Comparison of ENCODE assay signal across 8 cellular contexts in genomic region chr20:45880988-45881788, GRCh38. TPM values are rescaled to one million over a fixed set of nuclear protein-coding genes. Genes with fewer than 3 reads are reported as not detected.
DNase-seq lines count a peak whose midpoint lies in the region; ATAC-seq and TF ChIP-seq lines count a peak whose summit lies in the region.

ZSWIM1 (plus strand) TSS chr20:45881227; CDS start chr20:45882593, 1,366 bp downstream.

- peak within 1 kb of the TSS; percentile 82 for H3K27ac ChIP-seq in thymus (ENCODE audit: low read depth)

- no peaks in the 10 kb centered on the region for H3K27me3 ChIP-seq in thymus (ENCODE audit: control insufficient read depth, insufficient read depth)

- peaks cover 21% of the 10 kb centered on the region for H3K36me3 Mint-ChIP-seq in activated naive CD8-positive, alpha-beta T cell treated with anti-CD3 and anti-CD28 coated beads, Interleukin-2, amount 10 ng/mL, durations not matched to agents 7 days and 5 days
- peaks cover 16% of the 10 kb centered on the region for H3K36me3 Mint-ChIP-seq in osteocyte (ENCODE audit: unreplicated experiment)

- peaks cover 1% of the 10 kb centered on the region for H3K9me3 ChIP-seq in thymus (ENCODE audit: control insufficient read depth)

- POLR2A ChIA-PET in activated naive CD8-positive, alpha-beta T cell treated with anti-CD3 and anti-CD28 coated beads, Interleukin-2, amount 10 ng/mL, durations not matched to agents 7 days and 5 days (lab: Charles Lee): interaction anchor here (0.6 to 2.6 kb wide), 12 partner anchors 9 to 90 kb away, joined by 3 to 30 read pairs (median 5); partner anchors contain the start of genes ACOT8, CTSA, DNTTIP1 and NEURL2

- under 1% methylated on average over 23 of the region's 23 CpGs for WGBS in thymus

- intact Hi-C loops in Right ventricle myocardium inferior (cut with DNase I): loop anchor here (2.0 kb wide), 1 partner anchor 46 kb away; no protein-coding TSS in a partner anchor

- DNase-seq in GM12864 (ENCODE audit: low read depth) (peak; percentile 99), NCI-H1105 treated with DMSO at 0.1 percent for 48 hours (lab: John Stamatoyannopoulos, UW) (peak; percentile 98), SKM-1 treated with dmso at 0.1 percent for 144 hours (lab: John Stamatoyannopoulos, UW; ENCODE audit: unreplicated experiment) (peak; percentile 96), Right ventricle myocardium inferior (ENCODE audit: missing footprints) (peak; percentile 99), osteocyte (ENCODE audit: extremely low spot score, unreplicated experiment) (peak; percentile 99)
- DNase-seq in activated naive CD8-positive, alpha-beta T cell treated with anti-CD3 and anti-CD28 coated beads, Interleukin-2, amount 10 ng/mL, durations not matched to agents 7 days and 5 days: peak; percentile 97

- peak within 1 kb of the TSS; percentile 85 for H3K27ac Mint-ChIP-seq in activated naive CD8-positive, alpha-beta T cell treated with anti-CD3 and anti-CD28 coated beads, Interleukin-2, amount 10 ng/mL, durations not matched to agents 7 days and 5 days
- peak within 1 kb of the TSS; percentile 93 for H3K27ac Mint-ChIP-seq in osteocyte (ENCODE audit: unreplicated experiment)

- no peak for TF ChIP-seq CTCF in GM12864 (IDR thresholded peaks at IDR 0.05; ENCODE audit: low read depth, low read length, missing control alignments)
- no peak for TF ChIP-seq CTCF in osteocyte (IDR thresholded peaks at IDR 0.05)

- H3K4me1 Mint-ChIP-seq in activated naive CD8-positive, alpha-beta T cell treated with anti-CD3 and anti-CD28 coated beads, Interleukin-2, amount 10 ng/mL, durations not matched to agents 7 days and 5 days: peaks cover 40% of the 10 kb centered on the region
- peaks cover 24% of the 10 kb centered on the region for H3K4me1 Mint-ChIP-seq in osteocyte (ENCODE audit: unreplicated experiment)

- no peaks in the 10 kb centered on the region for H3K4me1 ChIP-seq in thymus (ENCODE audit: control insufficient read depth, insufficient read depth, low read length)

- ATAC-seq in HG02678 (IDR thresholded peaks at IDR 0.05; ENCODE audit: unreplicated experiment) (peak; percentile 97), Right ventricle myocardium inferior (peak; percentile 96)
- ATAC-seq in activated naive CD8-positive, alpha-beta T cell treated with anti-CD3 and anti-CD28 coated beads, Interleukin-2, amount 10 ng/mL, durations not matched to agents 7 days and 5 days (ENCODE audit: low read depth): peak; percentile 99

- H3K4me3 ChIP-seq in GM12864 (ENCODE audit: low read depth, low read length): peak within 1 kb of the TSS; percentile 88
- H3K4me3 ChIP-seq in thymus (ENCODE audit: low read length): peak within 1 kb of the TSS; percentile 84

- H3K36me3 ChIP-seq in thymus (ENCODE audit: control insufficient read depth, insufficient read depth): peaks cover 48% of the 10 kb centered on the region

- H3K9me3 Mint-ChIP-seq in activated naive CD8-positive, alpha-beta T cell treated with anti-CD3 and anti-CD28 coated beads, Interleukin-2, amount 10 ng/mL, durations not matched to agents 7 days and 5 days: no peaks in the 10 kb centered on the region
- H3K9me3 Mint-ChIP-seq in osteocyte (ENCODE audit: unreplicated experiment): no peaks in the 10 kb centered on the region

- peak within 1 kb of the TSS; percentile 87 for H3K4me3 Mint-ChIP-seq in activated naive CD8-positive, alpha-beta T cell treated with anti-CD3 and anti-CD28 coated beads, Interleukin-2, amount 10 ng/mL, durations not matched to agents 7 days and 5 days
- peak within 1 kb of the TSS; percentile 90 for H3K4me3 Mint-ChIP-seq in osteocyte (ENCODE audit: unreplicated experiment)

- no peaks in the 10 kb centered on the region for H3K27me3 Mint-ChIP-seq in activated naive CD8-positive, alpha-beta T cell treated with anti-CD3 and anti-CD28 coated beads, Interleukin-2, amount 10 ng/mL, durations not matched to agents 7 days and 5 days
- no peaks in the 10 kb centered on the region for H3K27me3 Mint-ChIP-seq in osteocyte (ENCODE audit: unreplicated experiment)

RNA-seq across cellular contexts. Expression of gene ZSWIM1, which starts in this region (rescaled TPM):
- total RNA-seq in activated naive CD8-positive, alpha-beta T cell treated with anti-CD3 and anti-CD28 coated beads, Interleukin-2, amount 10 ng/mL, durations not matched to agents 7 days and 5 days: 10 to 100 TPM; 12.2 to 13.0 TPM
- total RNA-seq in Right ventricle myocardium inferior (11.4 TPM), osteocyte (12.6 and 13.3 TPM in 2 replicates)
- 5.7 TPM for polyA plus RNA-seq in thymus

Comparison
In these comparisons a context has a peak if more than half of its experiments do, and no peak if none do; other contexts are left out.
1. Peak in every context shown above with its lines: DNase-seq, ATAC-seq, H3K4me3 ChIP-seq and H3K27ac ChIP-seq.